ENCODE assay signal across 12 cellular contexts in the genomic region with DNA sequence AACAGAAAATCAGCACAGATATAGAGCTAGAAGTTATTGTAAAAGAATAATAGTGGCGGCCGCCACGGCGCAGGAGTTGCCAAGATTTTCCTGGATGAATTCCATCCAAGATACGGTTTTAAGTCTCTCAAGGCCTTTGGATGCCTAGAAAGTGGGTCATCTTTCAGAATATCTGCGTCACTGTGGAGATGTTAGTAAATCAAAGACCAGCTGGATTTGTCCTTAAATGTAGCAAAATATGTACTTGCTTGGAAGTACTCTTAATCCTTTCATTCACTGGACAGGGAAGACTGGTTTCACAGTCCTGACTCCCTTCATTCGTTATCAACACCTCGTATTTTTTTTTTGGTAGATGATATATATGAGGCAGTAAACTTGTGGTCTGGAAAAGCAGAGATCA.
DNase-seq lines count a peak whose midpoint lies in the region; ATAC-seq and TF ChIP-seq lines count a peak whose summit lies in the region.
"Had no signal": no experiment of that assay in that cellular context is flagged by ENCODE, and none has a peak within 500 bp of the region (broad histone marks: within the 10 kb centered on the region; RNA-seq: fewer than 3 reads in every experiment).

No MANE protein-coding gene starts in this region.

- WGBS in aorta, 2 donors = 2 to 7% methylated on average over 8 of the region's 8 CpGs

- intact Hi-C loops in Right ventricle myocardium inferior (cut with DNase I) (loop anchor here (5.0 kb wide), 1 partner anchor 209 kb away; no protein-coding TSS in a partner anchor), cardiac septum (cut with DNase I) (no loop called here), aorta (cut with DNase I) (no loop called here), OCI-LY7 (cut with micrococcal nuclease; ENCODE audit: unreplicated experiment) (no loop called here)

- H3K9me2 ChIP-seq in OCI-LY7 (ENCODE audit: insufficient read depth, low read length) = no peaks in the 10 kb centered on the region

- no peak for DNase-seq in Right ventricle myocardium inferior (ENCODE audit: missing footprints)
- DNase-seq in cardiac septum (ENCODE audit: low spot score) = no peak
- DNase-seq in fibroblast of pulmonary artery (ENCODE audit: low read depth) = peak; percentile 100
- peak; percentile 3 for DNase-seq in occipital lobe (lab: John Stamatoyannopoulos, UW)
- DNase-seq in aorta = no peak
- no peak for DNase-seq in T-helper 9 cell
- no peak for DNase-seq in OCI-LY7 (ENCODE audit: low spot score)
- DNase-seq in WTC11 (ENCODE audit: low spot score) = no peak
- DNase-seq: NCI-H1048; stimulated activated naive CD8-positive, alpha-beta T cell treated with anti-CD3 and anti-CD28 coated beads, Interleukin-15, Interleukin-2, amounts not matched to agents 100 U/mL and 50 U/mL, for 24 hours had no signal

- H3K79me2 ChIP-seq in OCI-LY7 (ENCODE audit: insufficient read depth, low read depth, low read length) = no peaks in the 10 kb centered on the region

- no peaks in the 10 kb centered on the region for H3K36me3 Mint-ChIP-seq in WTC11

- peaks cover 40% of the 10 kb centered on the region for H3K4me1 Mint-ChIP-seq in WTC11

- POLR2A ChIA-PET in OCI-LY7 (lab: Charles Lee) = no interaction called here
- POLR2A ChIA-PET in WTC11 (lab: Charles Lee) = no interaction called here

- H2AFZ ChIP-seq in OCI-LY7 (ENCODE audit: low read length) = no peak overlapping the region

- H3K36me3 ChIP-seq in aorta (ENCODE audit: control insufficient read depth in 1 of 2, insufficient read depth in 2 of 2, low read length in 1 of 2) (no peaks in the 10 kb centered on the region), OCI-LY7 (ENCODE audit: insufficient read depth, low read length) (no peaks in the 10 kb centered on the region)
- H3K36me3 ChIP-seq: HAP-1 had no signal

- ATAC-seq in Right ventricle myocardium inferior (peak; percentile 86), aorta (ENCODE audit: low FRiP score) (peak; percentile 73), WTC11 (no peak)
- ATAC-seq: stimulated activated naive CD8-positive, alpha-beta T cell treated with anti-CD3 and anti-CD28 coated beads, Interleukin-15, Interleukin-2, amounts not matched to agents 100 U/mL and 50 U/mL, for 24 hours had no signal

- H3K27ac ChIP-seq in aorta (ENCODE audit: low read depth in 1 of 2, low read length in 2 of 2) (peak overlapping the region in 1 of 2 donors; percentile 18), OCI-LY7 (ENCODE audit: low read depth, low read length, poor library complexity, severe bottlenecking) (no peak overlapping the region)

- CTCF ChIA-PET in OCI-LY7 (lab: Charles Lee; ENCODE audit: unreplicated experiment) (no interaction called here), WTC11 (lab: Charles Lee) (no interaction called here)

- BruUV-seq in OCI-LY7 (replicated peaks; lab: Mats Ljungman, UMichigan) = no TSS peak

- H3K27me3 Mint-ChIP-seq in WTC11 (ENCODE audit: low read depth) = no peaks in the 10 kb centered on the region

- peaks cover 4 to 8% of the 10 kb centered on the region in 2 donors for H3K4me1 ChIP-seq in aorta (ENCODE audit: control insufficient read depth in 1 of 2, insufficient read depth in 2 of 2, low read length in 2 of 2)
- no peaks in the 10 kb centered on the region for H3K4me1 ChIP-seq in OCI-LY7 (ENCODE audit: insufficient read depth, low read length, poor library complexity, severe bottlenecking)
- H3K4me1 ChIP-seq: HAP-1 had no signal

- no peaks in the 10 kb centered on the region for H4K20me1 ChIP-seq in OCI-LY7 (ENCODE audit: insufficient read depth, low read length)

- no peak overlapping the region for H3K4me3 Mint-ChIP-seq in WTC11
- H3K4me3 Mint-ChIP-seq: T-helper 1 cell treated with Interleukin-12 subunit alpha and Interleukin-12 subunit beta and Interleukin-4 antibody, amounts not matched to agents 30 μg/mL and 1 μg/mL, for 36 hours had no signal

- TF ChIP-seq CTCF in fibroblast of pulmonary artery (IDR thresholded peaks at IDR 0.05; ENCODE audit: low read length, missing control alignments) = no peak
- no peak for TF ChIP-seq CTCF in OCI-LY7 (conservative IDR thresholded peaks at IDR 0.05; ENCODE audit: low read length)
- no peak for TF ChIP-seq CTCF in WTC11 (IDR thresholded peaks at IDR 0.05)

- H3K27me3 ChIP-seq in aorta (ENCODE audit: control insufficient read depth in 1 of 2, insufficient read depth in 2 of 2, low read length in 1 of 2) = no peaks in the 10 kb centered on the region

- H3K4me3 ChIP-seq in fibroblast of pulmonary artery (replicated peaks; ENCODE audit: low read depth, low read length) = no peak overlapping the region
- H3K4me3 ChIP-seq in aorta (ENCODE audit: low read length in 2 of 2) = no peak overlapping the region
- no peak overlapping the region for H3K4me3 ChIP-seq in OCI-LY7 (ENCODE audit: low read depth, low read length, poor library complexity, severe bottlenecking)
- H3K4me3 ChIP-seq: HAP-1 had no signal

- no peaks in the 10 kb centered on the region for H3K9me3 ChIP-seq in aorta (ENCODE audit: control insufficient read depth, low read length)
- H3K9me3 ChIP-seq in OCI-LY7 (ENCODE audit: low read length) = no peaks in the 10 kb centered on the region
- H3K9me3 ChIP-seq: HAP-1 had no signal

- no peak overlapping the region for H3K27ac Mint-ChIP-seq in WTC11
- H3K27ac Mint-ChIP-seq: T-helper 1 cell treated with Interleukin-12 subunit alpha and Interleukin-12 subunit beta and Interleukin-4 antibody, amounts not matched to agents 30 μg/mL and 1 μg/mL, for 36 hours had no signal

- 0 out of 2 replicates have a peak, but pooled peaks cover 4% of the 10 kb centered on the region for H3K9me3 Mint-ChIP-seq in WTC11
- H3K9me3 Mint-ChIP-seq: T-helper 1 cell treated with Interleukin-12 subunit alpha and Interleukin-12 subunit beta and Interleukin-4 antibody, amounts not matched to agents 30 μg/mL and 1 μg/mL, for 36 hours had no signal

- H3K4me2 ChIP-seq in OCI-LY7 (ENCODE audit: low read length) = no peak overlapping the region

TF ChIP-seq in WTC11, 78 proteins besides CTCF, POLR2A, EP300 and RAD21 (continues in another document):
- no peak for TF ChIP-seq ZNF317 (CRISPR knock-in tag; IDR thresholded peaks at IDR 0.05; ENCODE audit: borderline replicate concordance, low read depth)
- no peak for TF ChIP-seq ERG (CRISPR knock-in tag; IDR thresholded peaks at IDR 0.05)
- TF ChIP-seq CBFB (CRISPR knock-in tag; IDR thresholded peaks at IDR 0.05; ENCODE audit: low read depth) = no peak
- no peak for TF ChIP-seq NFE2L1 (CRISPR knock-in tag; IDR thresholded peaks at IDR 0.05)
- TF ChIP-seq, protein P1, sequence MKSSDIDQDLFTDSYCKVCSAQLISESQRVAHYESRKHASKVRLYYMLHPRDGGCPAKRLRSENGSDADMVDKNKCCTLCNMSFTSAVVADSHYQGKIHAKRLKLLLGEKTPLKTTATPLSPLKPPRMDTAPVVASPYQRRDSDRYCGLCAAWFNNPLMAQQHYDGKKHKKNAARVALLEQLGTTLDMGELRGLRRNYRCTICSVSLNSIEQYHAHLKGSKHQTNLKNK (CRISPR knock-in tag; IDR thresholded peaks at IDR 0.05) = no peak
- no peak for TF ChIP-seq IRF2 (CRISPR knock-in tag; IDR thresholded peaks at IDR 0.05; ENCODE audit: borderline replicate concordance, low read depth)
- TF ChIP-seq OVOL2 (CRISPR knock-in tag; IDR thresholded peaks at IDR 0.05; ENCODE audit: borderline replicate concordance) = no peak
- TF ChIP-seq RELA (CRISPR knock-in tag; IDR thresholded peaks at IDR 0.05; ENCODE audit: borderline replicate concordance) = no peak
- TF ChIP-seq, protein P2, sequence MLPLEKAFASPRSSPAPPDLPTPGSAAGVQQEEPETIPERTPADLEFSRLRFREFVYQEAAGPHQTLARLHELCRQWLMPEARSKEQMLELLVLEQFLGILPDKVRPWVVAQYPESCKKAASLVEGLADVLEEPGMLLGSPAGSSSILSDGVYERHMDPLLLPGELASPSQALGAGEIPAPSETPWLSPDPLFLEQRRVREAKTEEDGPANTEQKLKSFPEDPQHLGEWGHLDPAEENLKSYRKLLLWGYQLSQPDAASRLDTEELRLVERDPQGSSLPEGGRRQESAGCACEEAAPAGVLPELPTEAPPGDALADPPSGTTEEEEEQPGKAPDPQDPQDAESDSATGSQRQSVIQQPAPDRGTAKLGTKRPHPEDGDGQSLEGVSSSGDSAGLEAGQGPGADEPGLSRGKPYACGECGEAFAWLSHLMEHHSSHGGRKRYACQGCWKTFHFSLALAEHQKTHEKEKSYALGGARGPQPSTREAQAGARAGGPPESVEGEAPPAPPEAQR (CRISPR knock-in tag; IDR thresholded peaks at IDR 0.05) = no peak
- no peak for TF ChIP-seq ETV6 (CRISPR knock-in tag; IDR thresholded peaks at IDR 0.05)
- TF ChIP-seq ZBTB21 (CRISPR knock-in tag; IDR thresholded peaks at IDR 0.05; ENCODE audit: borderline replicate concordance) = no peak
- TF ChIP-seq ZNF396 (CRISPR knock-in tag; IDR thresholded peaks at IDR 0.05; ENCODE audit: borderline replicate concordance) = no peak
- no peak for TF ChIP-seq TEAD1 (CRISPR knock-in tag; IDR thresholded peaks at IDR 0.05)
- no peak for TF ChIP-seq JAZF1 (CRISPR knock-in tag; IDR thresholded peaks at IDR 0.05)

Comparison
In these comparisons a context has a peak if more than half of its experiments do, and no peak if none do; other contexts are left out.
1. DNase-seq: peak in fibroblast of pulmonary artery (single experiment) and occipital lobe (single experiment); none in Right ventricle myocardium inferior (single experiment), cardiac septum (single experiment), aorta (0 of 2), T-helper 9 cell (single experiment), OCI-LY7 (single experiment) and WTC11 (single experiment).